Comparison of ENCODE assay signal across 1 cellular context in the genomic region with DNA sequence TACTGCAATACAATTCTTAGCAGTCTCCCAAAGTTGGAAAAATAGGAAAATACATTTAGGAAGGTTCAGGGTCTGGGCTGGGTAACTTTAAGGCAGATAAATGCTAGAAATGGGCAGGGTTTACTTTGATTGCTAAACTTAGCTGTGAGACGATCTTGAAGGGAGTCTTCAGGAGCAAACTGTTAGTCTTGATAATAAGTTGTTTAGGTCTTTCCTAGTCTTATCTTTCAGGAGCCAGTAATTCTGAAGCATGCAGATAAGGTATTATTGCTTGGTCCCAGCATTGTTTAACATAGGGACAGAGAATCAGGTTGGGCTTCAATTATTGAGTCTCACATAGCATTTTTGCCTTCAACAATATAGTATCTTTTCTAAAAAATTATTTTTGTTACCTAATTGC.
TF ChIP-seq lines count a peak whose summit lies in the region.

No MANE protein-coding gene starts in this region.

TF ChIP-seq in K562, 482 proteins besides CTCF, POLR2A, EP300 and RAD21 (continued from another document and continues in another):
- TF ChIP-seq, protein P1, sequence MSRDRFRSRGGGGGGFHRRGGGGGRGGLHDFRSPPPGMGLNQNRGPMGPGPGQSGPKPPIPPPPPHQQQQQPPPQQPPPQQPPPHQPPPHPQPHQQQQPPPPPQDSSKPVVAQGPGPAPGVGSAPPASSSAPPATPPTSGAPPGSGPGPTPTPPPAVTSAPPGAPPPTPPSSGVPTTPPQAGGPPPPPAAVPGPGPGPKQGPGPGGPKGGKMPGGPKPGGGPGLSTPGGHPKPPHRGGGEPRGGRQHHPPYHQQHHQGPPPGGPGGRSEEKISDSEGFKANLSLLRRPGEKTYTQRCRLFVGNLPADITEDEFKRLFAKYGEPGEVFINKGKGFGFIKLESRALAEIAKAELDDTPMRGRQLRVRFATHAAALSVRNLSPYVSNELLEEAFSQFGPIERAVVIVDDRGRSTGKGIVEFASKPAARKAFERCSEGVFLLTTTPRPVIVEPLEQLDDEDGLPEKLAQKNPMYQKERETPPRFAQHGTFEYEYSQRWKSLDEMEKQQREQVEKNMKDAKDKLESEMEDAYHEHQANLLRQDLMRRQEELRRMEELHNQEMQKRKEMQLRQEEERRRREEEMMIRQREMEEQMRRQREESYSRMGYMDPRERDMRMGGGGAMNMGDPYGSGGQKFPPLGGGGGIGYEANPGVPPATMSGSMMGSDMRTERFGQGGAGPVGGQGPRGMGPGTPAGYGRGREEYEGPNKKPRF (IDR thresholded peaks at IDR 0.05; ENCODE audit: low read depth, low read length): no peak
- TF ChIP-seq FUS (optimal IDR thresholded peaks at IDR 0.05; ENCODE audit: low read depth, low read length) (no peak), MCM7 (IDR thresholded peaks at IDR 0.05) (no peak), CBFA2T2 (conservative IDR thresholded peaks at IDR 0.05) (peak; percentile 95), SRSF1 (IDR thresholded peaks at IDR 0.05; ENCODE audit: low read depth, low read length) (no peak), ZBTB7A (IDR thresholded peaks at IDR 0.05; ENCODE audit: borderline replicate concordance, control insufficient read depth, low read depth, low read length) (no peak), KDM5B (IDR thresholded peaks at IDR 0.05; ENCODE audit: insufficient replicate concordance, low read depth, low read length) (no peak), ZNF224 (CRISPR knock-in tag; IDR thresholded peaks at IDR 0.05) (no peak), ZNF121 (CRISPR knock-in tag; conservative IDR thresholded peaks at IDR 0.05) (no peak), ZNF561 (CRISPR knock-in tag; conservative IDR thresholded peaks at IDR 0.05) (no peak), ZNF408 (CRISPR knock-in tag; IDR thresholded peaks at IDR 0.05; ENCODE audit: low read depth) (no peak), DEAF1 (CRISPR knock-in tag; IDR thresholded peaks at IDR 0.05) (no peak), XRCC3 (IDR thresholded peaks at IDR 0.05) (no peak), CREB5 (CRISPR knock-in tag; IDR thresholded peaks at IDR 0.05) (no peak; the same call in 1 of the 2 replicates), TAL1 (IDR thresholded peaks at IDR 0.05) (peak; percentile 98), STAT5A (IDR thresholded peaks at IDR 0.05; ENCODE audit: borderline replicate concordance, low read length) (peak; percentile 82), IFI16 (CRISPR knock-in tag; IDR thresholded peaks at IDR 0.05) (no peak), RCOR1 (IDR thresholded peaks at IDR 0.05; ENCODE audit: borderline replicate concordance in 1 of 2, low read depth in 2 of 2, low read length in 2 of 2) (peak in 1 of 2 experiments; percentile 76; a peak in 2 of 4 replicates), POLR2H (tag; IDR thresholded peaks at IDR 0.05; ENCODE audit: low read depth) (no peak), ZNF354B (CRISPR knock-in tag; IDR thresholded peaks at IDR 0.05) (no peak), BRF1 (IDR thresholded peaks at IDR 0.05; ENCODE audit: borderline replicate concordance, extremely low read depth, insufficient read length) (no peak), MAFF (IDR thresholded peaks at IDR 0.05; ENCODE audit: low read length) (no peak), TFAM (CRISPR knock-in tag; conservative IDR thresholded peaks at IDR 0.05) (no peak), TSC22D4 (tag; IDR thresholded peaks at IDR 0.05) (no peak), KDM1A (IDR thresholded peaks at IDR 0.05) (peak; percentile 90 to 92), IRF2 (CRISPR knock-in tag; IDR thresholded peaks at IDR 0.05) (no peak), SMAD4 (CRISPR knock-in tag; conservative IDR thresholded peaks at IDR 0.05) (no peak), ZBTB40 (IDR thresholded peaks at IDR 0.05) (no peak), ZBTB40 (CRISPR knock-in tag; IDR thresholded peaks at IDR 0.05) (0 out of 2 replicates have a peak, but pooled peaks have one; percentile 11), CHCHD3 (CRISPR knock-in tag; IDR thresholded peaks at IDR 0.05) (no peak), NKRF (IDR thresholded peaks at IDR 0.05; ENCODE audit: borderline replicate concordance) (no peak)
- TF ChIP-seq, protein P2, sequence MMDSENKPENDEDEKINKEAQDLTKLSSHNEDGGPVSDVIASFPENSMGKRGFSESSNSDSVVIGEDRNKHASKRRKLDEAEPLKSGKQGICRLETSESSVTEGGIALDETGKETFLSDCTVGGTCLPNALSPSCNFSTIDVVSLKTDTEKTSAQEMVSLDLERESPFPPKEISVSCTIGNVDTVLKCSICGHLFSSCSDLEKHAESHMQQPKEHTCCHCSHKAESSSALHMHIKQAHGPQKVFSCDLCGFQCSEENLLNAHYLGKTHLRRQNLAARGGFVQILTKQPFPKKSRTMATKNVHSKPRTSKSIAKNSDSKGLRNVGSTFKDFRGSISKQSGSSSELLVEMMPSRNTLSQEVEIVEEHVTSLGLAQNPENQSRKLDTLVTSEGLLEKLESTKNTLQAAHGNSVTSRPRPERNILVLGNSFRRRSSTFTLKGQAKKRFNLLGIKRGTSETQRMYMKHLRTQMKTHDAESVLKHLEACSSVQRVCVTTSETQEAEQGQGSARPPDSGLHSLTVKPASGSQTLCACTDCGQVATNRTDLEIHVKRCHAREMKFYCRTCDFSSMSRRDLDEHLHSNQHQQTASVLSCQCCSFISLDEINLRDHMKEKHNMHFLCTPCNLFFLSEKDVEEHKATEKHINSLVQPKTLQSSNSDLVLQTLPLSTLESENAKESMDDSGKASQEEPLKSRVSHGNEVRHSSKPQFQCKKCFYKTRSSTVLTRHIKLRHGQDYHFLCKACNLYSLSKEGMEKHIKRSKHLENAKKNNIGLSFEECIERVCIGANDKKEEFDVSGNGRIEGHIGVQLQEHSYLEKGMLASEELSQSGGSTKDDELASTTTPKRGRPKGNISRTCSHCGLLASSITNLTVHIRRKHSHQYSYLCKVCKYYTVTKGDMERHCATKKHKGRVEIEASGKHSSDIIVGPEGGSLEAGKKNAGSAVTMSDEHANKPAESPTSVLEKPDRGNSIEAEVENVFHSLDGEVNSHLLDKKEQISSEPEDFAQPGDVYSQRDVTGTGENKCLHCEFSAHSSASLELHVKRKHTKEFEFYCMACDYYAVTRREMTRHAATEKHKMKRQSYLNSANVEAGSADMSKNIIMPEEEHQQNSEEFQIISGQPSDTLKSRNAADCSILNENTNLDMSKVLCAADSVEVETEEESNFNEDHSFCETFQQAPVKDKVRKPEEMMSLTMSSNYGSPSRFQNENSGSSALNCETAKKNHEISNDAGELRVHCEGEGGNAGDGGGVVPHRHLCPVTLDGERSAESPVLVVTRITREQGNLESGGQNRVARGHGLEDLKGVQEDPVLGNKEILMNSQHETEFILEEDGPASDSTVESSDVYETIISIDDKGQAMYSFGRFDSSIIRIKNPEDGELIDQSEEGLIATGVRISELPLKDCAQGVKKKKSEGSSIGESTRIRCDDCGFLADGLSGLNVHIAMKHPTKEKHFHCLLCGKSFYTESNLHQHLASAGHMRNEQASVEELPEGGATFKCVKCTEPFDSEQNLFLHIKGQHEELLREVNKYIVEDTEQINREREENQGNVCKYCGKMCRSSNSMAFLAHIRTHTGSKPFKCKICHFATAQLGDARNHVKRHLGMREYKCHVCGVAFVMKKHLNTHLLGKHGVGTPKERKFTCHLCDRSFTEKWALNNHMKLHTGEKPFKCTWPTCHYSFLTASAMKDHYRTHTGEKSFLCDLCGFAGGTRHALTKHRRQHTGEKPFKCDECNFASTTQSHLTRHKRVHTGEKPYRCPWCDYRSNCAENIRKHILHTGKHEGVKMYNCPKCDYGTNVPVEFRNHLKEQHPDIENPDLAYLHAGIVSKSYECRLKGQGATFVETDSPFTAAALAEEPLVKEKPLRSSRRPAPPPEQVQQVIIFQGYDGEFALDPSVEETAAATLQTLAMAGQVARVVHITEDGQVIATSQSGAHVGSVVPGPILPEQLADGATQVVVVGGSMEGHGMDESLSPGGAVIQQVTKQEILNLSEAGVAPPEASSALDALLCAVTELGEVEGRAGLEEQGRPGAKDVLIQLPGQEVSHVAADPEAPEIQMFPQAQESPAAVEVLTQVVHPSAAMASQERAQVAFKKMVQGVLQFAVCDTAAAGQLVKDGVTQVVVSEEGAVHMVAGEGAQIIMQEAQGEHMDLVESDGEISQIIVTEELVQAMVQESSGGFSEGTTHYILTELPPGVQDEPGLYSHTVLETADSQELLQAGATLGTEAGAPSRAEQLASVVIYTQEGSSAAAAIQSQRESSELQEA (IDR thresholded peaks at IDR 0.05; ENCODE audit: low read depth): no peak
